ENCODE assay signal across 9 cellular contexts in genomic region chr9:92146610-92147009, GRCh38. TPM values are rescaled to one million over a fixed set of nuclear protein-coding genes. Genes with fewer than 3 reads are reported as not detected.
DNase-seq lines count a peak whose midpoint lies in the region; ATAC-seq and TF ChIP-seq lines count a peak whose summit lies in the region.
"Had no signal": no experiment of that assay in that cellular context is flagged by ENCODE, and none has a peak within 500 bp of the region (broad histone marks: within the 10 kb centered on the region; RNA-seq: fewer than 3 reads in every experiment).

No MANE protein-coding gene starts in this region.

- H3K36me3 ChIP-seq in SJSA1, result no peaks in the 10 kb centered on the region

- ATAC-seq in HG03135 (IDR thresholded peaks at IDR 0.05; ENCODE audit: unreplicated experiment) (no peak), HG03520 (IDR thresholded peaks at IDR 0.05; ENCODE audit: unreplicated experiment) (no peak), HG02973 (IDR thresholded peaks at IDR 0.05; ENCODE audit: unreplicated experiment) (no peak)

- peaks cover 34% of the 10 kb centered on the region for H3K4me1 ChIP-seq in SJSA1 (replicated peaks)

- H3K27me3 ChIP-seq in SJSA1 (replicated peaks), result no peaks in the 10 kb centered on the region

- H3K4me3 ChIP-seq in SJSA1, result no peak overlapping the region
- no peak overlapping the region for H3K4me3 ChIP-seq in fibroblast of villous mesenchyme (ENCODE audit: low read depth, low read length)

- DNase-seq in ELR (ENCODE audit: low read depth), result peak; percentile 35
- DNase-seq in SJSA1 (ENCODE audit: low read depth in 1 of 2, low spot score in 2 of 2), result no peak
- peak; percentile 47 for DNase-seq in fibroblast of villous mesenchyme (ENCODE audit: low read depth)
- DNase-seq in pons (ENCODE audit: low spot score), result peak; percentile 19
- DNase-seq in H4 (ENCODE audit: low spot score), result no peak
- DNase-seq: retina had no signal

- TF ChIP-seq CTCF in fibroblast of villous mesenchyme (IDR thresholded peaks at IDR 0.05; ENCODE audit: insufficient read depth, low read depth, low read length), result no peak

- H3K9me3 ChIP-seq in SJSA1 (replicated peaks), result no peaks in the 10 kb centered on the region

- H3K27ac ChIP-seq in SJSA1, result peak overlapping the region; percentile 63

RNA-seq across cellular contexts. Expression of gene SPTLC1, which starts 31.4 kb away (rescaled TPM):
- 115 and 118 TPM in 2 replicates for total RNA-seq in SJSA1 (2014; rRNA removed; shearing (Covaris generic))
- total RNA-seq in fibroblast of villous mesenchyme, result 110 and 132 TPM in 2 replicates
- total RNA-seq in H4 (2014; rRNA removed; shearing (Covaris generic)), result 92.3 and 94.6 TPM in 2 replicates

Comparison
In these comparisons a context has a peak if more than half of its experiments do, and no peak if none do; other contexts are left out.
1. DNase-seq: peak in ELR (single experiment), fibroblast of villous mesenchyme (single experiment) and pons (single experiment); none in SJSA1 (0 of 2) and H4 (single experiment).